9 cellular contexts compared by ENCODE assay signal in the genomic region with DNA sequence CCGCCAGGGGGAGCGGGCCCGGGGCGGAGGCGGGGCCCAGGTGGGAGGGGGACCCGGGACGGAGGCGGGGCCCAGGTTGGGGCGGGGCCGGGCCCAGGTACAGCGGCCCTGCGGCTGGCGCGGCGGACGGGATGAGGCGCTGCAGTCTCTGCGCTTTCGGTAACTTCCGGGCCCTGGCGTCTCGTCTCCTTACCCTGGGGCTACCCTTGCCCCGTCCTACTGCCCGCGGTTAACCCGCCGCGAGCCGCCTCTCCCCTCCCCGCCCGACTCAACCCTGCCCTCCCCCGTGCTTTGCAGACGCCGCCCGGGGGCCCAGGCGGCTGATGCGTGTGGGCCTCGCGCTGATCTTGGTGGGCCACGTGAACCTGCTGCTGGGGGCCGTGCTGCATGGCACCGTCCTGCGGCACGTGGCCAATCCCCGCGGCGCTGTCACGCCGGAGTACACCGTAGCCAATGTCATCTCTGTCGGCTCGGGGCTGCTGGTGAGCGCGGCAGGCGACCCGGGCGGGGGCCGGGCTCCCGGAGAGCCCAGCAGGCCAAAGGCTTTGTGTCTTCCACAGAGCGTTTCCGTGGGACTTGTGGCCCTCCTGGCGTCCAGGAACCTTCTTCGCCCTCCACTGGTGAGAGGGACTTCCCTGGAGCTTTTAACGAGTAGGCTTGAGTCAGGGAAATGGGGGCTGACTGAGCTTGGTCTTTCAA. TPM values are rescaled to one million over a fixed set of nuclear protein-coding genes. Genes with fewer than 3 reads are reported as not detected.
DNase-seq lines count a peak whose midpoint lies in the region; FAIRE-seq and TF ChIP-seq lines count a peak whose summit lies in the region.
"Had no signal": no experiment of that assay in that cellular context is flagged by ENCODE, and none has a peak within 500 bp of the region (broad histone marks: within the 10 kb centered on the region; RNA-seq: fewer than 3 reads in every experiment).

A gene with protein sequence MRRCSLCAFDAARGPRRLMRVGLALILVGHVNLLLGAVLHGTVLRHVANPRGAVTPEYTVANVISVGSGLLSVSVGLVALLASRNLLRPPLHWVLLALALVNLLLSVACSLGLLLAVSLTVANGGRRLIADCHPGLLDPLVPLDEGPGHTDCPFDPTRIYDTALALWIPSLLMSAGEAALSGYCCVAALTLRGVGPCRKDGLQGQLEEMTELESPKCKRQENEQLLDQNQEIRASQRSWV (plus strand): TSS at position 100 of the 699 bp plus-strand sequence. CDS start 32 bp downstream, at position 132.

- no peaks in the 10 kb centered on the region for H3K9me3 ChIP-seq in cardiac muscle cell (ENCODE audit: low read depth)

- H3K27ac ChIP-seq in cardiac muscle cell: no peak within 1 kb of the TSS

- DNase-seq in activated CD8-positive, alpha-beta memory T cell treated with anti-CD3 and anti-CD28 coated beads for 24 hours: peak; percentile 70
- DNase-seq in activated CD8-positive, alpha-beta memory T cell treated with anti-CD3 and anti-CD28 coated beads, Interleukin-2, amount 50 U/mL, for 48 hours: no peak
- DNase-seq in activated T-cell treated with anti-CD3 and anti-CD28 coated beads for 1 hour (ENCODE audit: low read depth) (peak; percentile 29), cardiac muscle cell (ENCODE audit: low read depth in 1 of 2, low spot score in 1 of 2) (peak in 1 of 2 donors; percentile 66), retina (peak; percentile 65), cerebellum (ENCODE audit: low spot score) (no peak), HuH-7 (ENCODE audit: low spot score) (no peak), RCC 7860 (ENCODE audit: low spot score) (no peak)

- no peaks in the 10 kb centered on the region for H3K4me1 ChIP-seq in cardiac muscle cell (ENCODE audit: low read depth)

- peak within 1 kb of the TSS; percentile 9 for H3K4me3 ChIP-seq in cardiac muscle cell

- H3K36me3 ChIP-seq in cardiac muscle cell: peaks cover 33% of the 10 kb centered on the region

- TF ChIP-seq CTCF in cardiac muscle cell (IDR thresholded peaks at IDR 0.05; ENCODE audit: low read depth, low read length): no peak

- no peaks in the 10 kb centered on the region for H3K27me3 ChIP-seq in cardiac muscle cell

- FAIRE-seq in RCC 7860 (lab: Jason Lieb, UNC): no peak
- FAIRE-seq: TTC549 had no signal

RNA-seq across cellular contexts. Expression of the gene that starts here (rescaled TPM):
- 1.3 and 2.8 TPM in 2 replicates for total RNA-seq in cardiac muscle cell
- 2.0 and 4.9 TPM in 2 replicates for polyA plus RNA-seq in cardiac muscle cell
- total RNA-seq in cerebellum: not detected

Comparison
In these comparisons a context has a peak if more than half of its experiments do, and no peak if none do; other contexts are left out.
1. DNase-seq: peak in activated CD8-positive, alpha-beta memory T cell treated with anti-CD3 and anti-CD28 coated beads for 24 hours (single experiment), activated T-cell treated with anti-CD3 and anti-CD28 coated beads for 1 hour (single experiment) and retina (single experiment); none in activated CD8-positive, alpha-beta memory T cell treated with anti-CD3 and anti-CD28 coated beads, Interleukin-2, amount 50 U/mL, for 48 hours (single experiment), cerebellum (single experiment), HuH-7 (single experiment) and RCC 7860 (single experiment).